ENCODE assay signal across 21 cellular contexts in the genomic region with DNA sequence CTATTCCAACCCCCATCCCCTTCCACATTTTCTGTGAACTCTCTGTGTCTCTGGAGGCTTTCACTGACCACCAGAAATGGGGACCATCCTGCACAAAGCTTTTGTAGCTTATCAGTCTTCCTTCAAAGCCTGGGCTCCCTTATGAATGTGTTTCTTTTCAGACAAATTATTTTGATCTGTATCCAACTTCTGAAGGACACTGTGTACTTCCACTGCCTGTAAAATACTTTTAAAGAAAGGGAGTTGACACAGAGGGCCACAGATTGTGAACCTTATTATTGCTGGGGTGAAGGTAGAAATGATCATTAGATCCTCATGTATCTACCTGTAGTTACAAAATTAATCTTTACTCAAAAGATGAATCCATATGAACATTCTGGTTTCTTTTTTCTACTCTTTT.
DNase-seq lines count a peak whose midpoint lies in the region; ATAC-seq and TF ChIP-seq lines count a peak whose summit lies in the region.
"Had no signal": no experiment of that assay in that cellular context is flagged by ENCODE, and none has a peak within 500 bp of the region (broad histone marks: within the 10 kb centered on the region; RNA-seq: fewer than 3 reads in every experiment).

No MANE protein-coding gene starts in this region.

- DNase-seq in MCF 10A (ENCODE audit: unreplicated experiment) (no peak), mammary epithelial cell (no peak), WTC11 (ENCODE audit: low spot score) (no peak), upper lobe of right lung (no peak), NCI-H128 (lab: John Stamatoyannopoulos, UW; ENCODE audit: unreplicated experiment) (no peak)
- no peak for DNase-seq in stimulated activated CD4-positive, alpha-beta T cell treated with anti-CD3 and anti-CD28 coated beads, Interleukin-12 subunit alpha, Interleukin-12 subunit beta, amount 100 ng/mL, for 4 hours
- DNase-seq: Caco-2; CD4-positive, CD25-positive, alpha-beta regulatory T cell; DMS153; IMR-90; NCI-H1436 treated with DMSO at 0.1 percent for 48 hours; NCI-H2029 treated with DMSO at 0.1 percent for 48 hours; NCI-H2171 treated with DMSO at 0.1 percent for 48 hours; NCI-H510A; SHP77; SK-N-SH had no signal

- no peak overlapping the region for H3K4me3 Mint-ChIP-seq in MCF 10A (ENCODE audit: unreplicated experiment)
- H3K4me3 Mint-ChIP-seq in WTC11: no peak overlapping the region
- H3K4me3 Mint-ChIP-seq in nephron: no peak overlapping the region
- H3K4me3 Mint-ChIP-seq: B cell; CD4-positive, CD25-positive, alpha-beta regulatory T cell had no signal

- BruUV-seq in MCF 10A (replicated peaks; lab: Mats Ljungman, UMichigan): no TSS peak
- no TSS peak for BruUV-seq in mammary epithelial cell (replicated peaks; lab: Mats Ljungman, UMichigan)

- H3K9ac ChIP-seq in mammary epithelial cell (ENCODE audit: insufficient read depth, low read length): no peak overlapping the region
- H3K9ac ChIP-seq: SK-N-SH had no signal

- intact Hi-C loops in MCF 10A (cut with micrococcal nuclease): no loop called here
- intact Hi-C loops in mammary epithelial cell (cut with micrococcal nuclease): no loop called here
- intact Hi-C loops in upper lobe of right lung (cut with DNase I): no loop called here

- POLR2A ChIA-PET in MCF 10A (lab: Yijun Ruan, JAX) (no interaction called here), WTC11 (lab: Charles Lee) (no interaction called here)

- H3K4me3 ChIP-seq in mammary epithelial cell (replicated peaks in 1 of 3; ENCODE audit: insufficient read depth in 1 of 3, low read depth in 2 of 3, low read length in 3 of 3) (no peak overlapping the region), upper lobe of right lung (no peak overlapping the region)

- CTCF ChIA-PET in MCF 10A (lab: Yijun Ruan, JAX): interaction anchor here (0.5 kb wide), 1 partner anchor 21 kb away, joined by 3 read pairs; no protein-coding TSS in a partner anchor
- CTCF ChIA-PET in mammary epithelial cell (lab: Charles Lee; ENCODE audit: low non-redundant PET): no interaction called here
- CTCF ChIA-PET in WTC11 (lab: Charles Lee): interaction anchor here (1.1 kb wide), 1 partner anchor 149 kb away, joined by 3 read pairs; no protein-coding TSS in a partner anchor

- H3K4me1 ChIP-seq in mammary epithelial cell (ENCODE audit: insufficient read depth, low read length) (no peaks in the 10 kb centered on the region), upper lobe of right lung (peaks cover 61% of the 10 kb centered on the region)

- H3K36me3 ChIP-seq in mammary epithelial cell (ENCODE audit: insufficient read depth, low read length) (no peaks in the 10 kb centered on the region), upper lobe of right lung (no peaks in the 10 kb centered on the region)

- H3K9me3 Mint-ChIP-seq in MCF 10A (ENCODE audit: unreplicated experiment): no peaks in the 10 kb centered on the region
- H3K9me3 Mint-ChIP-seq in WTC11: peaks cover 6% of the 10 kb centered on the region
- peaks cover 3% of the 10 kb centered on the region for H3K9me3 Mint-ChIP-seq in nephron

- TF ChIP-seq CTCF in MCF 10A (IDR thresholded peaks at IDR 0.05; ENCODE audit: unreplicated experiment) (no peak), mammary epithelial cell (conservative IDR thresholded peaks at IDR 0.05 in 1 of 2, IDR thresholded peaks at IDR 0.05 in 1 of 2; ENCODE audit: extremely low read depth in 1 of 2, insufficient read depth in 1 of 2, low read depth in 1 of 2, low read length in 2 of 2) (no peak), WTC11 (IDR thresholded peaks at IDR 0.05) (no peak), nephron (IDR thresholded peaks at IDR 0.05; ENCODE audit: unreplicated experiment in 3 of 3) (no peak), upper lobe of right lung (IDR thresholded peaks at IDR 0.05) (no peak)

- H3K36me3 Mint-ChIP-seq in MCF 10A (ENCODE audit: insufficient read depth, unreplicated experiment) (peaks cover 6% of the 10 kb centered on the region), WTC11 (peaks cover 6% of the 10 kb centered on the region), nephron (ENCODE audit: low read depth) (peaks cover 5% of the 10 kb centered on the region)
- H3K36me3 Mint-ChIP-seq: CD4-positive, CD25-positive, alpha-beta regulatory T cell had no signal

- H3K4me2 ChIP-seq in mammary epithelial cell (ENCODE audit: insufficient read depth, low read depth, low read length): no peak overlapping the region
- H3K4me2 ChIP-seq: SK-N-SH had no signal

- peak overlapping the region; percentile 57 for H3K27ac Mint-ChIP-seq in MCF 10A (ENCODE audit: low read depth, unreplicated experiment)
- H3K27ac Mint-ChIP-seq in WTC11: peak overlapping the region; percentile 80; the same call in 1 of the 2 replicates
- H3K27ac Mint-ChIP-seq in nephron: peak overlapping the region in 2 of 3 experiments; percentile 61 to 63
- H3K27ac Mint-ChIP-seq: B cell; CD4-positive, CD25-positive, alpha-beta regulatory T cell had no signal

- no peak overlapping the region for H2AFZ ChIP-seq in mammary epithelial cell (ENCODE audit: low read depth, low read length)

- in situ Hi-C loops in mammary epithelial cell (cut with MboI; ENCODE audit: low sequenced_read_pairs in 2 of 2): no loop called here

- H3K9me3 ChIP-seq in mammary epithelial cell (replicated peaks; ENCODE audit: insufficient read depth, low read length) (no peaks in the 10 kb centered on the region), upper lobe of right lung (no peaks in the 10 kb centered on the region)
- H3K9me3 ChIP-seq: Caco-2, SK-N-SH had no signal

- no peaks in the 10 kb centered on the region for H4K20me1 ChIP-seq in mammary epithelial cell (ENCODE audit: insufficient read depth, low read length)

- H3K27ac ChIP-seq in mammary epithelial cell (ENCODE audit: insufficient read depth, low read depth, low read length): no peak overlapping the region
- peak overlapping the region; percentile 51 for H3K27ac ChIP-seq in upper lobe of right lung
- H3K27ac ChIP-seq: 22Rv1 had no signal

- no peaks in the 10 kb centered on the region for H3K27me3 ChIP-seq in mammary epithelial cell (ENCODE audit: insufficient read depth, low read length)
- H3K27me3 ChIP-seq in upper lobe of right lung: no peaks in the 10 kb centered on the region

- ATAC-seq in WTC11: no peak
- ATAC-seq in upper lobe of right lung: no peak
- ATAC-seq in HG03095 (IDR thresholded peaks at IDR 0.05; ENCODE audit: unreplicated experiment): no peak
- ATAC-seq: Panc1 had no signal

- H3K27me3 Mint-ChIP-seq in MCF 10A (ENCODE audit: insufficient read depth, unreplicated experiment): no peaks in the 10 kb centered on the region
- no peaks in the 10 kb centered on the region for H3K27me3 Mint-ChIP-seq in WTC11 (ENCODE audit: low read depth)
- no peaks in the 10 kb centered on the region for H3K27me3 Mint-ChIP-seq in nephron (ENCODE audit: low read depth)
- H3K27me3 Mint-ChIP-seq: B cell had no signal

- dilution Hi-C loops in mammary epithelial cell (cut with HindIII; ENCODE audit: low sequenced_read_pairs): no loop called here

- H3K4me1 Mint-ChIP-seq in MCF 10A (ENCODE audit: insufficient read depth, unreplicated experiment): peaks cover 14% of the 10 kb centered on the region
- peaks cover 81% of the 10 kb centered on the region for H3K4me1 Mint-ChIP-seq in WTC11
- peaks cover 58% of the 10 kb centered on the region for H3K4me1 Mint-ChIP-seq in nephron

- peaks cover 83% of the 10 kb centered on the region for H3K79me2 ChIP-seq in mammary epithelial cell (ENCODE audit: insufficient read depth, low read length)

TF ChIP-seq in WTC11, 78 proteins besides CTCF, POLR2A, EP300 and RAD21 (continues in another document):
- TF ChIP-seq, protein P1, sequence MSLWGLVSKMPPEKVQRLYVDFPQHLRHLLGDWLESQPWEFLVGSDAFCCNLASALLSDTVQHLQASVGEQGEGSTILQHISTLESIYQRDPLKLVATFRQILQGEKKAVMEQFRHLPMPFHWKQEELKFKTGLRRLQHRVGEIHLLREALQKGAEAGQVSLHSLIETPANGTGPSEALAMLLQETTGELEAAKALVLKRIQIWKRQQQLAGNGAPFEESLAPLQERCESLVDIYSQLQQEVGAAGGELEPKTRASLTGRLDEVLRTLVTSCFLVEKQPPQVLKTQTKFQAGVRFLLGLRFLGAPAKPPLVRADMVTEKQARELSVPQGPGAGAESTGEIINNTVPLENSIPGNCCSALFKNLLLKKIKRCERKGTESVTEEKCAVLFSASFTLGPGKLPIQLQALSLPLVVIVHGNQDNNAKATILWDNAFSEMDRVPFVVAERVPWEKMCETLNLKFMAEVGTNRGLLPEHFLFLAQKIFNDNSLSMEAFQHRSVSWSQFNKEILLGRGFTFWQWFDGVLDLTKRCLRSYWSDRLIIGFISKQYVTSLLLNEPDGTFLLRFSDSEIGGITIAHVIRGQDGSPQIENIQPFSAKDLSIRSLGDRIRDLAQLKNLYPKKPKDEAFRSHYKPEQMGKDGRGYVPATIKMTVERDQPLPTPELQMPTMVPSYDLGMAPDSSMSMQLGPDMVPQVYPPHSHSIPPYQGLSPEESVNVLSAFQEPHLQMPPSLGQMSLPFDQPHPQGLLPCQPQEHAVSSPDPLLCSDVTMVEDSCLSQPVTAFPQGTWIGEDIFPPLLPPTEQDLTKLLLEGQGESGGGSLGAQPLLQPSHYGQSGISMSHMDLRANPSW (CRISPR knock-in tag; conservative IDR thresholded peaks at IDR 0.05; ENCODE audit: low read depth): no peak
- no peak for TF ChIP-seq ESRRA (CRISPR knock-in tag; IDR thresholded peaks at IDR 0.05; ENCODE audit: borderline replicate concordance)
